In the genomic region with DNA sequence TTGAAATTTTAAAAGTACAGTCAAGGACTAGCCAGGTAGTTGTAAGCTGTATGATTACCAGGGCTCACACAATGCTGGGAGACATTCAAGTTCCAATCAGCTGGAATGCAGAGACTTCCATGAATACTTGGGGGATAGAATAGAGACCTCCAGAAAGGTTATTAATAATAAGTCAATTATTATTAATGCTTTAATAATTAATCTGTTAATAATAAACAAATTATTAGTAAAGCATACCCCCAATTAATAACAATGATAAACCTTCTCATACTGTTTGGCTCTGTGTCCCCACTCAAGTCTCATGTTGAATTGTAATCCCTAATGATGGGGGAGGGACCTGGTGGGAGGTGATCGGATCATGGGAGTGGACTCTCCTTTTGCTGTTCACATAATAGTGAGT, we compare ENCODE assay signal across 8 cellular contexts. TPM values are rescaled to one million over a fixed set of nuclear protein-coding genes. Genes with fewer than 3 reads are reported as not detected.
"Had no signal": no experiment of that assay in that cellular context is flagged by ENCODE, and none has a peak within 500 bp of the region (broad histone marks: within the 10 kb centered on the region; RNA-seq: fewer than 3 reads in every experiment).

No MANE protein-coding gene starts in this region.

- DNase-seq: H9, HCEC 1CT, IMR-90 had no signal

- H3K27ac Mint-ChIP-seq: GM23338, H9 had no signal

- FAIRE-seq: H1, H54, HTR-8/SVneo had no signal

- H3K4me3 Mint-ChIP-seq: GM23338, H9 had no signal

- H3K4me2 ChIP-seq: GM23338 had no signal

- H3K4me3 ChIP-seq: GM23338 had no signal

- ATAC-seq: GM23338 had no signal

- H2AFZ ChIP-seq: GM23338 had no signal

RNA-seq across cellular contexts. Expression of a gene that starts 14.6 kb away (rescaled TPM):
- total RNA-seq: GM23338, H1, H9, HT-29, IMR-90 had no signal
- polyA plus RNA-seq: GM23338, H1, IMR-90 had no signal

RNA-seq across cellular contexts. Expression of a gene that starts 45.5 kb away (rescaled TPM):
- total RNA-seq: GM23338, H1, IMR-90 had no signal
- polyA plus RNA-seq: GM23338, H1, IMR-90 had no signal
